1 cellular context compared by ENCODE assay signal in the genomic region with DNA sequence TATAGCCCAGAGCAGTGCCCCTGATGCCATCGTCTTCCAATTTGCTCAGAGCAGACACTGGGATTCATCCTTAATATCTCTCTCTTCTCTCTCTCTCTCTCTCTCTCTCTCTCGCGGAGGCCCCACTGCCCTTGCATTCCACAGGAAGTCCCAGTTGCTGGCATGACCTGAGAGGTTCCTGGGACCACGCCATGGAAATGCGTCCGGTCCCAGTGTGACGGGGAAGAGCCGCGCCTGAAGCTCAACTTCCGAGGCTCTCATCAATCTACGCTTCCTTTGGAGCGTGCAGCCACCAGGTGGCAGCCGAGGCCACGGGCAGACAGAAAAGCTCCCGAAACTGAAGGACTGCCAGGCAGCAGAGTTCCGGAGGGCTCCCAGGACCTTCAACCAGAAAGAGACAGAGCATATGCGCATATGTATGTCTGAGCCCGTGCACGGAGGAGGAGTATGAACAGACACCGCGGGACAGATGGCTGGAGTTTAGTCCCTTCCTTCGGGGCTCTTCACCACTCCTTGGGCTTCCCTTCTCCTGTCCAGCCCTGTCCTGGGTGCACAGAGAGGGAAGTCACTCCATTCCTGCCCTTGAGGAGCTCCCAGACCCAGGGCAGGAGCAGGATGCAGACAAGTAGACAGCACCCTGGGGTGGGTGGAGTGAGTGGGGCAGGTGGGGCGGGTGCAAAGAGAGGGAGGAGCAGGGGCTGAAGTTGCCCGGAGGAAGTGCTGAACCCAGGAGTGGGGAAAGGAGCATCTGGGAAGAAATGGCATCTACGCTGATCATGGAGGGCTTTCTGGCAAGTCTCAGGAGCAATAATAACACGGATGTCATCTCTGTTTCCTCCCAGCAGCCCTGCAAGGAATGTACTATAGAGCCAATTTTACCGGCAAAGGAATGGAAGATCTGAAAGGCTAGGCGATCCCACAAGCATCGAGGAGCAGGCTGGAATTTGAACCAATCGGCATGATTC.
TF ChIP-seq lines count a peak whose summit lies in the region.

No MANE protein-coding gene starts in this region.

TF ChIP-seq in WTC11, 78 proteins besides CTCF, POLR2A, EP300 and RAD21 (continued from another document):
- TF ChIP-seq GABPB1 (CRISPR knock-in tag; IDR thresholded peaks at IDR 0.05) (peak; percentile 43; the same call in 1 of the 2 replicates), OVOL2 (CRISPR knock-in tag; IDR thresholded peaks at IDR 0.05; ENCODE audit: borderline replicate concordance) (no peak), MYBL2 (CRISPR knock-in tag; IDR thresholded peaks at IDR 0.05) (no peak), TCF7 (CRISPR knock-in tag; IDR thresholded peaks at IDR 0.05; ENCODE audit: low read depth) (0 out of 2 replicates have a peak, but pooled peaks have one; percentile 21), SP1 (CRISPR knock-in tag; conservative IDR thresholded peaks at IDR 0.05) (peak; percentile 60; the same call in 1 of the 2 replicates), ZNF138 (CRISPR knock-in tag; conservative IDR thresholded peaks at IDR 0.05) (no peak), ZNF121 (CRISPR knock-in tag; IDR thresholded peaks at IDR 0.05) (no peak), EMX1 (CRISPR knock-in tag; IDR thresholded peaks at IDR 0.05) (no peak)
- TF ChIP-seq, protein P1, sequence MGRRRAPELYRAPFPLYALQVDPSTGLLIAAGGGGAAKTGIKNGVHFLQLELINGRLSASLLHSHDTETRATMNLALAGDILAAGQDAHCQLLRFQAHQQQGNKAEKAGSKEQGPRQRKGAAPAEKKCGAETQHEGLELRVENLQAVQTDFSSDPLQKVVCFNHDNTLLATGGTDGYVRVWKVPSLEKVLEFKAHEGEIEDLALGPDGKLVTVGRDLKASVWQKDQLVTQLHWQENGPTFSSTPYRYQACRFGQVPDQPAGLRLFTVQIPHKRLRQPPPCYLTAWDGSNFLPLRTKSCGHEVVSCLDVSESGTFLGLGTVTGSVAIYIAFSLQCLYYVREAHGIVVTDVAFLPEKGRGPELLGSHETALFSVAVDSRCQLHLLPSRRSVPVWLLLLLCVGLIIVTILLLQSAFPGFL (CRISPR knock-in tag; IDR thresholded peaks at IDR 0.05; ENCODE audit: borderline replicate concordance) = no peak
- TF ChIP-seq, protein P2, sequence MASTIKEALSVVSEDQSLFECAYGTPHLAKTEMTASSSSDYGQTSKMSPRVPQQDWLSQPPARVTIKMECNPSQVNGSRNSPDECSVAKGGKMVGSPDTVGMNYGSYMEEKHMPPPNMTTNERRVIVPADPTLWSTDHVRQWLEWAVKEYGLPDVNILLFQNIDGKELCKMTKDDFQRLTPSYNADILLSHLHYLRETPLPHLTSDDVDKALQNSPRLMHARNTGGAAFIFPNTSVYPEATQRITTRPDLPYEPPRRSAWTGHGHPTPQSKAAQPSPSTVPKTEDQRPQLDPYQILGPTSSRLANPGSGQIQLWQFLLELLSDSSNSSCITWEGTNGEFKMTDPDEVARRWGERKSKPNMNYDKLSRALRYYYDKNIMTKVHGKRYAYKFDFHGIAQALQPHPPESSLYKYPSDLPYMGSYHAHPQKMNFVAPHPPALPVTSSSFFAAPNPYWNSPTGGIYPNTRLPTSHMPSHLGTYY (CRISPR knock-in tag; IDR thresholded peaks at IDR 0.05) = no peak
- TF ChIP-seq, protein P3, sequence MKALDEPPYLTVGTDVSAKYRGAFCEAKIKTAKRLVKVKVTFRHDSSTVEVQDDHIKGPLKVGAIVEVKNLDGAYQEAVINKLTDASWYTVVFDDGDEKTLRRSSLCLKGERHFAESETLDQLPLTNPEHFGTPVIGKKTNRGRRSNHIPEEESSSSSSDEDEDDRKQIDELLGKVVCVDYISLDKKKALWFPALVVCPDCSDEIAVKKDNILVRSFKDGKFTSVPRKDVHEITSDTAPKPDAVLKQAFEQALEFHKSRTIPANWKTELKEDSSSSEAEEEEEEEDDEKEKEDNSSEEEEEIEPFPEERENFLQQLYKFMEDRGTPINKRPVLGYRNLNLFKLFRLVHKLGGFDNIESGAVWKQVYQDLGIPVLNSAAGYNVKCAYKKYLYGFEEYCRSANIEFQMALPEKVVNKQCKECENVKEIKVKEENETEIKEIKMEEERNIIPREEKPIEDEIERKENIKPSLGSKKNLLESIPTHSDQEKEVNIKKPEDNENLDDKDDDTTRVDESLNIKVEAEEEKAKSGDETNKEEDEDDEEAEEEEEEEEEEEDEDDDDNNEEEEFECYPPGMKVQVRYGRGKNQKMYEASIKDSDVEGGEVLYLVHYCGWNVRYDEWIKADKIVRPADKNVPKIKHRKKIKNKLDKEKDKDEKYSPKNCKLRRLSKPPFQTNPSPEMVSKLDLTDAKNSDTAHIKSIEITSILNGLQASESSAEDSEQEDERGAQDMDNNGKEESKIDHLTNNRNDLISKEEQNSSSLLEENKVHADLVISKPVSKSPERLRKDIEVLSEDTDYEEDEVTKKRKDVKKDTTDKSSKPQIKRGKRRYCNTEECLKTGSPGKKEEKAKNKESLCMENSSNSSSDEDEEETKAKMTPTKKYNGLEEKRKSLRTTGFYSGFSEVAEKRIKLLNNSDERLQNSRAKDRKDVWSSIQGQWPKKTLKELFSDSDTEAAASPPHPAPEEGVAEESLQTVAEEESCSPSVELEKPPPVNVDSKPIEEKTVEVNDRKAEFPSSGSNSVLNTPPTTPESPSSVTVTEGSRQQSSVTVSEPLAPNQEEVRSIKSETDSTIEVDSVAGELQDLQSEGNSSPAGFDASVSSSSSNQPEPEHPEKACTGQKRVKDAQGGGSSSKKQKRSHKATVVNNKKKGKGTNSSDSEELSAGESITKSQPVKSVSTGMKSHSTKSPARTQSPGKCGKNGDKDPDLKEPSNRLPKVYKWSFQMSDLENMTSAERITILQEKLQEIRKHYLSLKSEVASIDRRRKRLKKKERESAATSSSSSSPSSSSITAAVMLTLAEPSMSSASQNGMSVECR (CRISPR knock-in tag; IDR thresholded peaks at IDR 0.05; ENCODE audit: borderline replicate concordance) = no peak
- TF ChIP-seq, protein P4, sequence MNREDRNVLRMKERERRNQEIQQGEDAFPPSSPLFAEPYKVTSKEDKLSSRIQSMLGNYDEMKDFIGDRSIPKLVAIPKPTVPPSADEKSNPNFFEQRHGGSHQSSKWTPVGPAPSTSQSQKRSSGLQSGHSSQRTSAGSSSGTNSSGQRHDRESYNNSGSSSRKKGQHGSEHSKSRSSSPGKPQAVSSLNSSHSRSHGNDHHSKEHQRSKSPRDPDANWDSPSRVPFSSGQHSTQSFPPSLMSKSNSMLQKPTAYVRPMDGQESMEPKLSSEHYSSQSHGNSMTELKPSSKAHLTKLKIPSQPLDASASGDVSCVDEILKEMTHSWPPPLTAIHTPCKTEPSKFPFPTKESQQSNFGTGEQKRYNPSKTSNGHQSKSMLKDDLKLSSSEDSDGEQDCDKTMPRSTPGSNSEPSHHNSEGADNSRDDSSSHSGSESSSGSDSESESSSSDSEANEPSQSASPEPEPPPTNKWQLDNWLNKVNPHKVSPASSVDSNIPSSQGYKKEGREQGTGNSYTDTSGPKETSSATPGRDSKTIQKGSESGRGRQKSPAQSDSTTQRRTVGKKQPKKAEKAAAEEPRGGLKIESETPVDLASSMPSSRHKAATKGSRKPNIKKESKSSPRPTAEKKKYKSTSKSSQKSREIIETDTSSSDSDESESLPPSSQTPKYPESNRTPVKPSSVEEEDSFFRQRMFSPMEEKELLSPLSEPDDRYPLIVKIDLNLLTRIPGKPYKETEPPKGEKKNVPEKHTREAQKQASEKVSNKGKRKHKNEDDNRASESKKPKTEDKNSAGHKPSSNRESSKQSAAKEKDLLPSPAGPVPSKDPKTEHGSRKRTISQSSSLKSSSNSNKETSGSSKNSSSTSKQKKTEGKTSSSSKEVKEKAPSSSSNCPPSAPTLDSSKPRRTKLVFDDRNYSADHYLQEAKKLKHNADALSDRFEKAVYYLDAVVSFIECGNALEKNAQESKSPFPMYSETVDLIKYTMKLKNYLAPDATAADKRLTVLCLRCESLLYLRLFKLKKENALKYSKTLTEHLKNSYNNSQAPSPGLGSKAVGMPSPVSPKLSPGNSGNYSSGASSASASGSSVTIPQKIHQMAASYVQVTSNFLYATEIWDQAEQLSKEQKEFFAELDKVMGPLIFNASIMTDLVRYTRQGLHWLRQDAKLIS (CRISPR knock-in tag; IDR thresholded peaks at IDR 0.05; ENCODE audit: borderline replicate concordance) = no peak
- TF ChIP-seq, protein P5, sequence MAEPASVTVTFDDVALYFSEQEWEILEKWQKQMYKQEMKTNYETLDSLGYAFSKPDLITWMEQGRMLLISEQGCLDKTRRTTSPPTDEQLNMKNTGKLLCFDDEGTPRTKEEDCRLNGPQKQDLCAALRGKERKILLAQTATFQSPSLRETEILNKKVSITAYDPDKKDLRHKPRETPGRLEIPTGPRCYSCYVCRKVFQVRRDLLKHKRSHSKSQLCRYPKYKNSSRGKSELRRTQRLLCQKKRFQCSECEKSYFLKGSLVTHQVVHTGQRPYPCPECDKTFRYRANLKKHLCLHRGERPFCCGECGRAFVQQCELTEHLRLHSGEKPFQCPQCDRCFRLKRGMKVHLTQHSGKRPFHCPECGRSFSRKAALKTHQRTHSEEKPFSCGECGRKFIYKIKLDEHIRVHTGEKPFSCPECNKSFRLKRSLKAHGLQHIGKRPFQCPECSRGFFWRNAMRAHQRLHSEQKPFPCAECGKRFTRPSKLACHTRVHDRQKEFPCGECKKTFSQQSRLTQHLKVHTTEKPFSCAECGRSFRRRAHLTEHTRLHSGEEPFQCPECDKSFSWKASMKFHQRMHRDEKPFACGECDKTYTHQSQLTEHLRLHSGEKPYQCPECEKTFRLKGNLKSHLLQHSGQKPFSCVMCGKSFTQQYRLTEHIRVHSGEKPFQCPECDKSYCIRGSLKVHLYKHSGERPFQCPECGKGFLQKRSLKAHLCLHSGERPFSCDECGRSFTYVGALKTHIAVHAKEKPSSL (CRISPR knock-in tag; conservative IDR thresholded peaks at IDR 0.05) = no peak
- TF ChIP-seq, protein P6, sequence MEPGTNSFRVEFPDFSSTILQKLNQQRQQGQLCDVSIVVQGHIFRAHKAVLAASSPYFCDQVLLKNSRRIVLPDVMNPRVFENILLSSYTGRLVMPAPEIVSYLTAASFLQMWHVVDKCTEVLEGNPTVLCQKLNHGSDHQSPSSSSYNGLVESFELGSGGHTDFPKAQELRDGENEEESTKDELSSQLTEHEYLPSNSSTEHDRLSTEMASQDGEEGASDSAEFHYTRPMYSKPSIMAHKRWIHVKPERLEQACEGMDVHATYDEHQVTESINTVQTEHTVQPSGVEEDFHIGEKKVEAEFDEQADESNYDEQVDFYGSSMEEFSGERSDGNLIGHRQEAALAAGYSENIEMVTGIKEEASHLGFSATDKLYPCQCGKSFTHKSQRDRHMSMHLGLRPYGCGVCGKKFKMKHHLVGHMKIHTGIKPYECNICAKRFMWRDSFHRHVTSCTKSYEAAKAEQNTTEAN (CRISPR knock-in tag; IDR thresholded peaks at IDR 0.05) = no peak
- TF ChIP-seq, protein P7, sequence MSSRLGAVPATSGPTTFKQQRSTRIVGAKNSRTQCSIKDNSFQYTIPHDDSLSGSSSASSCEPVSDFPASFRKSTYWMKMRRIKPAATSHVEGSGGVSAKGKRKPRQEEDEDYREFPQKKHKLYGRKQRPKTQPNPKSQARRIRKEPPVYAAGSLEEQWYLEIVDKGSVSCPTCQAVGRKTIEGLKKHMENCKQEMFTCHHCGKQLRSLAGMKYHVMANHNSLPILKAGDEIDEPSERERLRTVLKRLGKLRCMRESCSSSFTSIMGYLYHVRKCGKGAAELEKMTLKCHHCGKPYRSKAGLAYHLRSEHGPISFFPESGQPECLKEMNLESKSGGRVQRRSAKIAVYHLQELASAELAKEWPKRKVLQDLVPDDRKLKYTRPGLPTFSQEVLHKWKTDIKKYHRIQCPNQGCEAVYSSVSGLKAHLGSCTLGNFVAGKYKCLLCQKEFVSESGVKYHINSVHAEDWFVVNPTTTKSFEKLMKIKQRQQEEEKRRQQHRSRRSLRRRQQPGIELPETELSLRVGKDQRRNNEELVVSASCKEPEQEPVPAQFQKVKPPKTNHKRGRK (CRISPR knock-in tag; IDR thresholded peaks at IDR 0.05; ENCODE audit: borderline replicate concordance) = no peak
- TF ChIP-seq, protein P8, sequence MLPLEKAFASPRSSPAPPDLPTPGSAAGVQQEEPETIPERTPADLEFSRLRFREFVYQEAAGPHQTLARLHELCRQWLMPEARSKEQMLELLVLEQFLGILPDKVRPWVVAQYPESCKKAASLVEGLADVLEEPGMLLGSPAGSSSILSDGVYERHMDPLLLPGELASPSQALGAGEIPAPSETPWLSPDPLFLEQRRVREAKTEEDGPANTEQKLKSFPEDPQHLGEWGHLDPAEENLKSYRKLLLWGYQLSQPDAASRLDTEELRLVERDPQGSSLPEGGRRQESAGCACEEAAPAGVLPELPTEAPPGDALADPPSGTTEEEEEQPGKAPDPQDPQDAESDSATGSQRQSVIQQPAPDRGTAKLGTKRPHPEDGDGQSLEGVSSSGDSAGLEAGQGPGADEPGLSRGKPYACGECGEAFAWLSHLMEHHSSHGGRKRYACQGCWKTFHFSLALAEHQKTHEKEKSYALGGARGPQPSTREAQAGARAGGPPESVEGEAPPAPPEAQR (CRISPR knock-in tag; IDR thresholded peaks at IDR 0.05) = no peak
- TF ChIP-seq, protein P9, sequence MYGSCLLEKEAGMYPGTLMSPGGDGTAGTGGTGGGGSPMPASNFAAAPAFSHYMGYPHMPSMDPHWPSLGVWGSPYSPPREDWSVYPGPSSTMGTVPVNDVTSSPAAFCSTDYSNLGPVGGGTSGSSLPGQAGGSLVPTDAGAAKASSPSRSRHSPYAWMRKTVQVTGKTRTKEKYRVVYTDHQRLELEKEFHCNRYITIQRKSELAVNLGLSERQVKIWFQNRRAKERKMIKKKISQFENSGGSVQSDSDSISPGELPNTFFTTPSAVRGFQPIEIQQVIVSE (CRISPR knock-in tag; IDR thresholded peaks at IDR 0.05; ENCODE audit: borderline replicate concordance) = no peak
- TF ChIP-seq, protein P10, sequence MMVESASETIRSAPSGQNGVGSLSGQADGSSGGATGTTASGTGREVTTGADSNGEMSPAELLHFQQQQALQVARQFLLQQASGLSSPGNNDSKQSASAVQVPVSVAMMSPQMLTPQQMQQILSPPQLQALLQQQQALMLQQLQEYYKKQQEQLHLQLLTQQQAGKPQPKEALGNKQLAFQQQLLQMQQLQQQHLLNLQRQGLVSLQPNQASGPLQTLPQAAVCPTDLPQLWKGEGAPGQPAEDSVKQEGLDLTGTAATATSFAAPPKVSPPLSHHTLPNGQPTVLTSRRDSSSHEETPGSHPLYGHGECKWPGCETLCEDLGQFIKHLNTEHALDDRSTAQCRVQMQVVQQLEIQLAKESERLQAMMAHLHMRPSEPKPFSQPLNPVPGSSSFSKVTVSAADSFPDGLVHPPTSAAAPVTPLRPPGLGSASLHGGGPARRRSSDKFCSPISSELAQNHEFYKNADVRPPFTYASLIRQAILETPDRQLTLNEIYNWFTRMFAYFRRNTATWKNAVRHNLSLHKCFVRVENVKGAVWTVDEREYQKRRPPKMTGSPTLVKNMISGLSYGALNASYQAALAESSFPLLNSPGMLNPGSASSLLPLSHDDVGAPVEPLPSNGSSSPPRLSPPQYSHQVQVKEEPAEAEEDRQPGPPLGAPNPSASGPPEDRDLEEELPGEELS (CRISPR knock-in tag; IDR thresholded peaks at IDR 0.05) = no peak
- TF ChIP-seq, protein P11, sequence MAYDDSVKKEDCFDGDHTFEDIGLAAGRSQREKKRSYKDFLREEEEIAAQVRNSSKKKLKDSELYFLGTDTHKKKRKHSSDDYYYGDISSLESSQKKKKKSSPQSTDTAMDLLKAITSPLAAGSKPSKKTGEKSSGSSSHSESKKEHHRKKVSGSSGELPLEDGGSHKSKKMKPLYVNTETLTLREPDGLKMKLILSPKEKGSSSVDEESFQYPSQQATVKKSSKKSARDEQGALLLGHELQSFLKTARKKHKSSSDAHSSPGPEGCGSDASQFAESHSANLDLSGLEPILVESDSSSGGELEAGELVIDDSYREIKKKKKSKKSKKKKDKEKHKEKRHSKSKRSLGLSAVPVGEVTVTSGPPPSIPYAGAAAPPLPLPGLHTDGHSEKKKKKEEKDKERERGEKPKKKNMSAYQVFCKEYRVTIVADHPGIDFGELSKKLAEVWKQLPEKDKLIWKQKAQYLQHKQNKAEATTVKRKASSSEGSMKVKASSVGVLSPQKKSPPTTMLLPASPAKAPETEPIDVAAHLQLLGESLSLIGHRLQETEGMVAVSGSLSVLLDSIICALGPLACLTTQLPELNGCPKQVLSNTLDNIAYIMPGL (CRISPR knock-in tag; IDR thresholded peaks at IDR 0.05) = 0 out of 2 replicates have a peak, but pooled peaks have one; percentile 28
